Comparison of ENCODE assay signal across 2 cellular contexts in the genomic region with DNA sequence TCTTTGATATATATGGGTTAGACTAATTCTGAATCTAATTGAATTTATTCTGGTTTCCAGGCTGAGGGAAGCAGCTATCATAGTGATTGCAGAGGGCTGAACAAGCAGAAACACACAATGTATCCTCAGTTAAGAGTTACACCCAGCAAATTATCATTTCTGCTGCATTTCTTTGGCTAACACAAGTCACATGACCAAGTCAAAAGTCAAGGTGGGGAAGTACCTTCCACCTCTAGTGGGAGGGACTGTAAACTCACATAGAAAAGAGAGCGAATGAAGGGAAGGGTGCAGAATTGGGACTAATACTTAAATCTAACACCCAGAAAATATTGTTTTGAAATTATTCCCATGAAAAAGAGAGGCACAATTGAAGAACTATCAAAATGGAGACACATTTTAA.
TF ChIP-seq lines count a peak whose summit lies in the region.

No MANE protein-coding gene starts in this region.

TF ChIP-seq in WTC11, 78 proteins besides CTCF, POLR2A, EP300 and RAD21 (continued from another document):
- TF ChIP-seq USF1 (CRISPR knock-in tag; IDR thresholded peaks at IDR 0.05) = peak; percentile 33; the same call in 1 of the 2 replicates
- TF ChIP-seq IRF1 (CRISPR knock-in tag; IDR thresholded peaks at IDR 0.05) = no peak
TF ChIP-seq in WTC11: peak in this region for 2.

TF ChIP-seq in H1, 55 proteins besides CTCF, POLR2A, EP300 and RAD21 (continued from another document):
- no peak for TF ChIP-seq FOSL1 (IDR thresholded peaks at IDR 0.05; ENCODE audit: insufficient read depth, low read depth, low read length)
- TF ChIP-seq POLR2AphosphoS5 (IDR thresholded peaks at IDR 0.05; ENCODE audit: low read depth, low read length) = no peak
